Comparison of ENCODE assay signal across 1 cellular context in the genomic region with DNA sequence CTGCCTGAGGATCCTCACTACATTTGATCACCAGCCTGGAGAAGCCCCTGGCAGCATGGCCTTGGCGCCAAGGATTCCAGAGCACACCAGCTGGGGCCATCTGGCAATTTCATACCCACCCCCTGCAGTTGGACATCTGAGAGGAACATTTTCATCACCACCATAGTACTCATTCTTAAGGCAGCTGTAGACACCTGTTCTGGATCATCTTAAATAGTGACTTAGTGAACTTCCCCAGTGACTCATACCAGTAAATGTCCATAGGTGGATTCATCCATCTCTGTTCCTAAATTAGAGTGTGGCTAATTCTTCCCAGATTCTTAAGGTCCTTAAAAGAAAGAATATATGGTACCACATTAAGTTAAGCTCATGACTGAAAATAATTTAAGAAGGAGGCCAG. TPM values are rescaled to one million over a fixed set of nuclear protein-coding genes. Genes with fewer than 3 reads are reported as not detected.
"Had no signal": no experiment of that assay in that cellular context is flagged by ENCODE, and none has a peak within 500 bp of the region (broad histone marks: within the 10 kb centered on the region; RNA-seq: fewer than 3 reads in every experiment).

No MANE protein-coding gene starts in this region.

RNA-seq across cellular contexts. Expression of a gene that starts 45.6 kb away (rescaled TPM):
- total RNA-seq: NCI-H460 had no signal
